ENCODE assay signal across 1 cellular context in the genomic region with DNA sequence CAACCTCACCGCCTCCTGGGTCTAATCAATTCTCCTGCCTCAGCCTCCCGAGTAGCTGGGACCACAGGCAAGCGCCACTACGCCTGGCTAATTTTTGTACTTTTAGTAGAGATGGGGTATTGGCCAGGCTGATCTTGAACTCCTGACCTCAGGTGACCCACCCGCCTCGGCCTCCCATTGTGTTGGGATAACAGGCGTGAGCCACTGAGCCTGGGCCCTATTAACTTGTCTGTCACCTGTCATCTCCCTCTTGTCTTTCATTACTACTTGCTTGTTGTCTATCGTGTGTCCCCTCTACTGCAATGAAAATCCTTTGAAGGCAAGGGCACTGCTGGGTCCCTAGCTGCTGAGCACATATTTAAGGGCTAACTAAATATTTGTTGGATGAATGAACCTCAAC.
A peak's percentile ranks its signal among the peaks of the same experiment; 100 is the strongest.
TF ChIP-seq lines count a peak whose summit lies in the region.

No MANE protein-coding gene starts in this region.

TF ChIP-seq in HepG2, 621 proteins besides CTCF, POLR2A, EP300 and RAD21 (continued from another document):
- TF ChIP-seq, protein P1, sequence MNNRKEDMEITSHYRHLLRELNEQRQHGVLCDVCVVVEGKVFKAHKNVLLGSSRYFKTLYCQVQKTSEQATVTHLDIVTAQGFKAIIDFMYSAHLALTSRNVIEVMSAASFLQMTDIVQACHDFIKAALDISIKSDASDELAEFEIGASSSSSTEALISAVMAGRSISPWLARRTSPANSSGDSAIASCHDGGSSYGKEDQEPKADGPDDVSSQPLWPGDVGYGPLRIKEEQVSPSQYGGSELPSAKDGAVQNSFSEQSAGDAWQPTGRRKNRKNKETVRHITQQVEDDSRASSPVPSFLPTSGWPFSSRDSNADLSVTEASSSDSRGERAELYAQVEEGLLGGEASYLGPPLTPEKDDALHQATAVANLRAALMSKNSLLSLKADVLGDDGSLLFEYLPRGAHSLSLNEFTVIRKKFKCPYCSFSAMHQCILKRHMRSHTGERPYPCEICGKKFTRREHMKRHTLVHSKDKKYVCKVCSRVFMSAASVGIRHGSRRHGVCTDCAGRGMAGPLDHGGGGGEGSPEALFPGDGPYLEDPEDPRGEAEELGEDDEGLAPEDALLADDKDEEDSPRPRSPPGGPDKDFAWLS (CRISPR knock-in tag; IDR thresholded peaks at IDR 0.05; ENCODE audit: borderline replicate concordance): no peak
- TF ChIP-seq ZNF556 (CRISPR knock-in tag; IDR thresholded peaks at IDR 0.05; ENCODE audit: borderline replicate concordance): peak; percentile 19; the same call in 1 of the 2 replicates
- TF ChIP-seq, protein P2, sequence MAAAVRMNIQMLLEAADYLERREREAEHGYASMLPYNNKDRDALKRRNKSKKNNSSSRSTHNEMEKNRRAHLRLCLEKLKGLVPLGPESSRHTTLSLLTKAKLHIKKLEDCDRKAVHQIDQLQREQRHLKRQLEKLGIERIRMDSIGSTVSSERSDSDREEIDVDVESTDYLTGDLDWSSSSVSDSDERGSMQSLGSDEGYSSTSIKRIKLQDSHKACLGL (CRISPR knock-in tag; IDR thresholded peaks at IDR 0.05): no peak
- no peak for TF ChIP-seq NFATC3 (CRISPR knock-in tag; IDR thresholded peaks at IDR 0.05)
- peak; percentile 45; the same call in 1 of the 2 replicates for TF ChIP-seq SOX5 (CRISPR knock-in tag; IDR thresholded peaks at IDR 0.05; ENCODE audit: borderline replicate concordance)
- no peak for TF ChIP-seq ZNF841 (CRISPR knock-in tag; IDR thresholded peaks at IDR 0.05; ENCODE audit: borderline replicate concordance)
- no peak for TF ChIP-seq U2AF1 (optimal IDR thresholded peaks at IDR 0.05; ENCODE audit: low read depth, low read length)
- 0 out of 2 replicates have a peak, but pooled peaks have one; percentile 15 for TF ChIP-seq RXRB (CRISPR knock-in tag; IDR thresholded peaks at IDR 0.05; ENCODE audit: borderline replicate concordance)
